ENCODE assay signal across 19 cellular contexts in the genomic region with DNA sequence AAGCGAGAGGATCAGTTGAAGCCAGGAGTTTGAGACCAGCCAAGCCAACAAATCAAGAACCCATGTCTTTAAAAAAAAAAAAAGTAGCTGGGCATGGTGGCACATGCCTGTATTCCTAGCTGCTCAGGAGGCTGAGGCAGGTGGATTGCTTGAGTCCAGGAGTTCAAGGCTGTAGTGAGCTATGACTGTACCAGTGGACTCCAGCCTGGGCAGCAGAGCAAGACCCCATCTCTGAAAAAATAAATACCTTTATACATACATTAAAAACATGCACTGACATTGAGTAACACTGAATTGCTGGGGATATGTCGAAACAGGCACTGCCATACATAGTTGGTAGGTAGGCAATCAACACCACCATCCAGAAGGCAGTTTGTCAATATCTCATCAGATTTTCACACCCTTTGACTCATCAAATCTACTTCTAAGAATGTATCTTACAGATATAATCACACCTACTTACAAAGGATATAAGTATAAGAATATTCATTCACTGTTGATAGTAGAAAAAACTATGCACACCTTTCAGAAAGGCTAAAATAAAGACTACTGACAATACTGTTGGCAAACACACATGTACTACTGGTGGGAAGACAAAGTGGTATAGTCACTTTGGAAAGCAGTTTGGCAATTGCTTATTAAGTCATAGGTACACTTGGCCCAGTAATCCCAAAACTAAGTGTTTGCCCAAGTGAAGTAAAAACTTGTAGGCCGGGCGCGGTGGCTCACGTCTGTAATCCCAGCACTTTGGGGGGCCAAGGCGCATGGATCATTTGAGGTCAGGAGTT. TPM values are rescaled to one million over a fixed set of nuclear protein-coding genes. Genes with fewer than 3 reads are reported as not detected.
"Had no signal": no experiment of that assay in that cellular context is flagged by ENCODE, and none has a peak within 500 bp of the region (broad histone marks: within the 10 kb centered on the region; RNA-seq: fewer than 3 reads in every experiment).

No MANE protein-coding gene starts in this region.

- H3K4me3 Mint-ChIP-seq: activated naive CD8-positive, alpha-beta T cell treated with anti-CD3 and anti-CD28 coated beads for 36 hours; neural crest cell had no signal

- H3K9me3 ChIP-seq: left ventricle myocardium inferior, tibial nerve had no signal

- ATAC-seq: stimulated activated naive CD8-positive, alpha-beta T cell treated with anti-CD3 and anti-CD28 coated beads, Interleukin-15, Interleukin-2, amounts not matched to agents 100 U/mL and 50 U/mL, for 24 hours had no signal

- H3K4me1 Mint-ChIP-seq: neural crest cell had no signal

- FAIRE-seq: endothelial cell of umbilical vein, frontal cortex, kidney had no signal

- H3K36me3 Mint-ChIP-seq: activated naive CD8-positive, alpha-beta T cell treated with anti-CD3 and anti-CD28 coated beads for 36 hours had no signal

- H3K9me3 Mint-ChIP-seq: activated naive CD8-positive, alpha-beta T cell treated with anti-CD3 and anti-CD28 coated beads for 36 hours; neural crest cell had no signal

- H3K27me3 Mint-ChIP-seq: activated naive CD8-positive, alpha-beta T cell treated with anti-CD3 and anti-CD28 coated beads for 36 hours had no signal

- H3K27ac Mint-ChIP-seq: activated naive CD8-positive, alpha-beta T cell treated with anti-CD3 and anti-CD28 coated beads for 36 hours had no signal

- H3K36me3 ChIP-seq: left ventricle myocardium inferior, tibial nerve had no signal

- H3K4me1 ChIP-seq: left ventricle myocardium inferior, tibial nerve had no signal

- H3K27me3 ChIP-seq: tibial nerve had no signal

- DNase-seq: activated CD4-positive, alpha-beta T cell treated with anti-CD3 and anti-CD28 coated beads for 48 hours; activated naive CD4-positive, alpha-beta T cell; activated naive CD8-positive, alpha-beta T cell treated with anti-CD3 and anti-CD28 coated beads for 36 hours; amygdala; dermis blood vessel endothelial cell; effector memory CD4-positive, alpha-beta T cell; hypothalamus; kidney; left ventricle myocardium inferior; mammary epithelial cell; stimulated activated CD4-positive, alpha-beta T cell treated with anti-CD3 and anti-CD28 coated beads, Interleukin-2, amount 100 ng/mL, for 24 hours; stimulated activated naive CD8-positive, alpha-beta T cell treated with anti-CD3 and anti-CD28 coated beads, Interleukin-15, Interleukin-2, amounts not matched to agents 100 U/mL and 50 U/mL, for 24 hours; substantia nigra had no signal

- H3K4me3 ChIP-seq: left ventricle myocardium inferior, tibial nerve had no signal

- H3K27ac ChIP-seq: left ventricle myocardium inferior, tibial nerve had no signal

RNA-seq across cellular contexts. Expression of a gene that starts 37.9 kb away (rescaled TPM):
- total RNA-seq: activated CD8-positive, alpha-beta memory T cell treated with anti-CD3 and anti-CD28 coated beads for 36 hours; activated naive CD8-positive, alpha-beta T cell treated with anti-CD3 and anti-CD28 coated beads for 36 hours; dermis blood vessel endothelial cell; endothelial cell of umbilical vein; T-helper 1 cell treated with Interleukin-12 subunit alpha and Interleukin-12 subunit beta and Interleukin-4 antibody, amounts not matched to agents 30 ng/mL and 1 ng/mL, for 36 hours had no signal
- polyA plus RNA-seq: endothelial cell of umbilical vein, mammary epithelial cell had no signal
